23 cellular contexts compared by ENCODE assay signal in the genomic region with DNA sequence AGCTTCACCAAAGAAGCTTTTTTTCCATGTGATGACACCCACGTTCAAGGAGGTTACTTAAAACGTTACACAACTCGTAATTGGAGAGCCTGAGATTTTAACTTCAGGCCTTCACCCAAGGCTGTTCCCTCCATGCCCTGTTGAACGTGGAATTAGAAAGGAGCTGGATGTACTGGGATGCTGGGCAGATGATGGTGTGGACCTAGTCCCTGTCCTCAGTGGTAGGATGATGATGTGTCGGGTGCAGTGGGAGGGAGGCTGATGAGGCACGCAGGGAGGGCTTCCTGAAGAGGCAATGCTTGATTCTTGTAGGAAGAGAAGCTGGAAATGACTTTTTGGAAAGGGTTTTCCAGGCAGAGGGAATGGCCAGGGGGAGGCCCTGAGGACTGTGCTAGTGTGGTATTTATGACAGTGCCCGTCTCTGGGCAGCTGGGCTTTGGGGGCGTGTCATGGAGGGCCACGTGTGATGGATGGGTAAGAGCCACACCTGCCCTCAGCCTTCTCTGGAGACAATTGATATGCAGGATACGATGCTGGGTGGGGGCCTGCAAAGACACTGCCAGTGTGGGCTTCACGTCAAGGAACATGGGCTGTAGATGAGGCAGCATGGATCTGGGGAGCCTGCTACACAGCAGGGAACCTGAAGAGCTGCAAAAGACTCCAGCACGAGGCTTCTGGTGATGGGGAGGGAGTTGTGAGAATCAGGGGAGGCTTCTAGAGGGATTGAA. TPM values are rescaled to one million over a fixed set of nuclear protein-coding genes. Genes with fewer than 3 reads are reported as not detected.
DNase-seq lines count a peak whose midpoint lies in the region; ATAC-seq and TF ChIP-seq lines count a peak whose summit lies in the region.
"Had no signal": no experiment of that assay in that cellular context is flagged by ENCODE, and none has a peak within 500 bp of the region (broad histone marks: within the 10 kb centered on the region; RNA-seq: fewer than 3 reads in every experiment).

No MANE protein-coding gene starts in this region.

- ATAC-seq in RWPE2 (ENCODE audit: low read depth) (no peak), HG02938 (IDR thresholded peaks at IDR 0.05; ENCODE audit: unreplicated experiment) (no peak), HG02610 (IDR thresholded peaks at IDR 0.05; ENCODE audit: unreplicated experiment) (no peak)
- ATAC-seq: HepG2, T-cell had no signal

- H4K91ac ChIP-seq in neuronal stem cell (ENCODE audit: low read depth, low read length, poor library complexity): no peak overlapping the region

- no peak overlapping the region for H3K4ac ChIP-seq in neuronal stem cell (ENCODE audit: low read length)

- no peak overlapping the region for H3K18ac ChIP-seq in neuronal stem cell (ENCODE audit: low read length)

- TF ChIP-seq EP300 in stomach (IDR thresholded peaks at IDR 0.05): no peak

- H3K23ac ChIP-seq in neuronal stem cell (ENCODE audit: low read depth, low read length, poor library complexity): no peak overlapping the region

- H3K9ac ChIP-seq in neuronal stem cell (ENCODE audit: low read depth, low read length, poor library complexity): no peak overlapping the region

- H4K8ac ChIP-seq in neuronal stem cell (ENCODE audit: low read depth, low read length): no peak overlapping the region

- no peak overlapping the region for H3K4me2 ChIP-seq in neuronal stem cell (ENCODE audit: insufficient read depth, low read length, poor library complexity, severe bottlenecking)

- H3K36me3 ChIP-seq in RWPE2 (ENCODE audit: low read depth): no peaks in the 10 kb centered on the region
- H3K36me3 ChIP-seq in stomach: peaks cover 0 to 37% (median 10%) of the 10 kb centered on the region in 4 donors
- peaks cover 0 to 28% of the 10 kb centered on the region in 2 donors for H3K36me3 ChIP-seq in neuronal stem cell (replicated peaks in 1 of 2; ENCODE audit: control insufficient read depth in 2 of 2, insufficient read depth in 2 of 2, low read length in 2 of 2)
- H3K36me3 ChIP-seq: Peyer's patch, uterus had no signal

- H2AFZ ChIP-seq in neuronal stem cell (ENCODE audit: low read length): no peak overlapping the region

- H2BK5ac ChIP-seq in neuronal stem cell (ENCODE audit: low read length): no peak overlapping the region

- H3K4me3 ChIP-seq in RWPE2 (ENCODE audit: severe bottlenecking) (no peak overlapping the region), coronary artery (no peak overlapping the region), stomach (no peak overlapping the region), neuronal stem cell (ENCODE audit: low read length in 2 of 2) (no peak overlapping the region)
- H3K4me3 ChIP-seq: Peyer's patch, SJCRH30, uterus had no signal

- DNase-seq in RWPE2 (ENCODE audit: low spot score): peak; percentile 42
- DNase-seq in coronary artery (ENCODE audit: low spot score): peak; percentile 65
- DNase-seq in myocyte (ENCODE audit: low read depth): peak; percentile 41
- no peak for DNase-seq in stomach
- DNase-seq in neuronal stem cell (ENCODE audit: low spot score): no peak
- no peak for DNase-seq in activated CD4-positive, CD25-positive, alpha-beta regulatory T cell treated with anti-CD3 and anti-CD28 coated beads, Interleukin-2, amount 50 U/mL, for 72 hours
- DNase-seq: activated CD8-positive, alpha-beta memory T cell treated with anti-CD3 and anti-CD28 coated beads for 24 hours; activated naive CD4-positive, alpha-beta T cell; activated T-cell treated with anti-CD3 and anti-CD28 coated beads, Interleukin-2, amount 50 U/mL, for 1 hour; CD4-positive, CD25-positive, alpha-beta regulatory T cell; HCEC 1CT; Kasumi-1; NCI-H1694; NCI-H526 treated with DMSO at 0.1 percent for 48 hours; occipital lobe; retina; SJCRH30; T-cell; uterus had no signal

- H2BK120ac ChIP-seq in neuronal stem cell (ENCODE audit: low read depth, low read length): no peak overlapping the region

- no peaks in the 10 kb centered on the region for H3K9me3 ChIP-seq in RWPE2 (ENCODE audit: severe bottlenecking)
- H3K9me3 ChIP-seq in stomach: no peaks in the 10 kb centered on the region
- H3K9me3 ChIP-seq in neuronal stem cell (replicated peaks in 1 of 2; ENCODE audit: control insufficient read depth in 2 of 2, insufficient read depth in 1 of 2, low read depth in 1 of 2, low read length in 2 of 2): no peaks in the 10 kb centered on the region
- H3K9me3 ChIP-seq: Peyer's patch, SJCRH30, uterus had no signal

- H2BK15ac ChIP-seq in neuronal stem cell (ENCODE audit: low read length): no peak overlapping the region

- TF ChIP-seq POLR2A in stomach (IDR thresholded peaks at IDR 0.05): no peak

- H3K4me1 ChIP-seq in RWPE2 (ENCODE audit: insufficient read depth, poor library complexity, severe bottlenecking) (peaks cover 13% of the 10 kb centered on the region), stomach (peaks cover 16 to 76% (median 42%) of the 10 kb centered on the region in 4 donors), neuronal stem cell (ENCODE audit: control insufficient read depth in 2 of 2, insufficient read depth in 1 of 2, low read depth in 1 of 2, low read length in 2 of 2) (peaks cover 15 to 19% of the 10 kb centered on the region in 2 donors)

- no peak overlapping the region for H2BK12ac ChIP-seq in neuronal stem cell (ENCODE audit: low read length)

- H3K27me3 ChIP-seq in RWPE2 (ENCODE audit: insufficient read depth, poor library complexity, severe bottlenecking) (no peaks in the 10 kb centered on the region), stomach (no peaks in the 10 kb centered on the region), neuronal stem cell (ENCODE audit: control insufficient read depth in 3 of 3, insufficient read depth in 3 of 3, low read depth in 1 of 3, low read length in 3 of 3) (no peaks in the 10 kb centered on the region)
- H3K27me3 ChIP-seq: Peyer's patch, SJCRH30, uterus had no signal

- intact Hi-C loops in stomach (cut with DNase I; ENCODE audit: low total_unique reads): no loop called here

- WGBS in stomach, 5 donors: 83 to 89% (median 86%) methylated on average over 12 of the region's 12 CpGs
- WGBS in neuronal stem cell (ENCODE audit: extremely low coverage in 2 of 2, insufficient read length in 2 of 2, insufficient replicate concordance in 1 of 2), 2 donors: no CpG with 5 or more reads among the region's 12 CpGs

- TF ChIP-seq CTCF in RWPE2 (IDR thresholded peaks at IDR 0.05; ENCODE audit: poor library complexity, severe bottlenecking) (no peak), coronary artery (IDR thresholded peaks at IDR 0.05) (no peak), stomach (IDR thresholded peaks at IDR 0.05) (no peak)

- H3K27ac ChIP-seq in RWPE2 (ENCODE audit: poor library complexity, severe bottlenecking) (no peak overlapping the region), coronary artery (no peak overlapping the region), stomach (peak overlapping the region in 3 of 5 donors; percentile 46 to 96 (median 87)), neuronal stem cell (replicated peaks; ENCODE audit: low read length) (no peak overlapping the region)
- H3K27ac ChIP-seq: SJCRH30, uterus had no signal

- no peaks in the 10 kb centered on the region for H3K79me1 ChIP-seq in neuronal stem cell (ENCODE audit: low read depth, low read length)

- no peak overlapping the region for H2AK5ac ChIP-seq in neuronal stem cell (ENCODE audit: low read depth, low read length)

- no peak overlapping the region for H3K14ac ChIP-seq in neuronal stem cell (ENCODE audit: low read length)

RNA-seq across cellular contexts. Expression of a gene that starts 15.3 kb away (rescaled TPM):
- total RNA-seq in myocyte (4.0 and 12.0 TPM in 2 replicates), stomach (100 to 1,000 TPM in 4 of 5 donors, 10 to 100 TPM in 1; 71.3 to 469 (median 235) TPM)
- 3.3 TPM for polyA plus RNA-seq in myocyte (2012)
- polyA plus RNA-seq in stomach: 10 to 100 TPM in 1 of 3 donors, 1 to 10 TPM in 2; 4.0 to 88.7 (median 5.7) TPM
- polyA plus RNA-seq in neuronal stem cell (2013, experiment 1 of 2): 0.82 TPM
- polyA plus RNA-seq in neuronal stem cell (2013, experiment 2 of 2): 0.94 TPM

Comparison
In these comparisons a context has a peak if more than half of its experiments do, and no peak if none do; other contexts are left out.
1. DNase-seq: peak in RWPE2 (single experiment), coronary artery (single experiment) and myocyte (single experiment); none in stomach (single experiment), neuronal stem cell (single experiment) and activated CD4-positive, CD25-positive, alpha-beta regulatory T cell treated with anti-CD3 and anti-CD28 coated beads, Interleukin-2, amount 50 U/mL, for 72 hours (single experiment).
2. H3K27ac ChIP-seq: peak in stomach (3 of 5); none in RWPE2 (single experiment), coronary artery (0 of 2) and neuronal stem cell (single experiment).